ENCODE assay signal across 31 cellular contexts in the genomic region with DNA sequence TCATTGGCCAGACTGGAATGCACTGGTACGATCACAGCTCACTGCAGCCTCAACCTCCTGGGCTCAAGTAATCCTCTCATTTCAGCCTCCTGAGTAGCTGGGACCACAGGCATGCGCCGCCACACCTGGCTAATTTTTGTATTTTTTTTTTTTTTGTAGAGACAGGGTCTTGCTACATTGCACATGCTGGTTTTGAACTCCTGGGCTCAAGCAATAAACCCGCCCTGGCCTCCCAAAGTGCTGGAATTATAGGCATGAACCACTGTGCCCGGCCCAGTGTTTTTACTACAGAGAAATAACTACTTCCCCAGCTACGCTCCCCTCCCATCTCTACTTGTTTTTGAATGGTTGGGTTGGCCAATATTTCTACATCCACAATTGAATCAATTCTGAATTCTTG.
DNase-seq lines count a peak whose midpoint lies in the region; ATAC-seq lines count a peak whose summit lies in the region.
"Had no signal": no experiment of that assay in that cellular context is flagged by ENCODE, and none has a peak within 500 bp of the region (broad histone marks: within the 10 kb centered on the region; RNA-seq: fewer than 3 reads in every experiment).

No MANE protein-coding gene starts in this region.

- no peak overlapping the region for H3K4me2 ChIP-seq in Karpas-422 (ENCODE audit: low read depth, low read length, poor library complexity, severe bottlenecking)
- no peak overlapping the region for H3K4me2 ChIP-seq in trophoblast cell (ENCODE audit: low read length)
- H3K4me2 ChIP-seq: A549; BLaER1; BLaER1 treated with 17β-estradiol and CSF1 and Interleukin-3, amounts not matched to agents 10 nM and 100 nM had no signal

- H3K36me3 Mint-ChIP-seq in CD4-positive, CD25-positive, alpha-beta regulatory T cell = peaks cover 51% of the 10 kb centered on the region

- H3K18ac ChIP-seq in trophoblast cell (ENCODE audit: low read length) = no peak overlapping the region

- peak overlapping the region in 2 of 3 donors; percentile 4 to 37 for H3K27ac Mint-ChIP-seq in CD4-positive, CD25-positive, alpha-beta regulatory T cell
- H3K27ac Mint-ChIP-seq: B cell; CD14-positive monocyte; CD4-positive, alpha-beta memory T cell; CD4-positive, alpha-beta T cell; CD8-positive, alpha-beta T cell had no signal

- DNase-seq in CD4-positive, CD25-positive, alpha-beta regulatory T cell = no peak
- DNase-seq in Karpas-422 (no peak), trophoblast cell (peak; percentile 66 to 78), SKM-1 (lab: John Stamatoyannopoulos, UW; ENCODE audit: unreplicated experiment) (no peak), DMS153 (lab: John Stamatoyannopoulos, UW) (no peak)
- DNase-seq: 8988T; ACHN; AML-193; BE2C; C1 segment of cervical spinal cord; Caco-2; Calu3; CD4-positive, alpha-beta memory T cell; CD4-positive, alpha-beta T cell; CD8-positive, alpha-beta memory T cell; CD8-positive, alpha-beta T cell; COR-L47; DMS 273 treated with DMSO at 0.1 percent for 48 hours; DMS53; DMS79; DMS79 treated with DMSO at 0.1 percent for 48 hours; DND-41; EL had no signal

- H3K4me3 Mint-ChIP-seq in CD4-positive, CD25-positive, alpha-beta regulatory T cell = no peak overlapping the region
- H3K4me3 Mint-ChIP-seq: B cell; CD14-positive monocyte; CD4-positive, alpha-beta memory T cell; CD4-positive, alpha-beta T cell; CD8-positive, alpha-beta memory T cell; CD8-positive, alpha-beta T cell had no signal

- no CpG with 5 or more reads among the region's 6 CpGs for WGBS in trophoblast cell (ENCODE audit: extremely low coverage, insufficient coverage, insufficient read length)

- H3K27me3 ChIP-seq in CD4-positive, CD25-positive, alpha-beta regulatory T cell (ENCODE audit: control insufficient read depth, insufficient read depth, low read length) = no peaks in the 10 kb centered on the region
- H3K27me3 ChIP-seq in Karpas-422 (ENCODE audit: low read length) (no peaks in the 10 kb centered on the region), trophoblast cell (ENCODE audit: insufficient read depth, low read length) (no peaks in the 10 kb centered on the region)
- H3K27me3 ChIP-seq: BE2C; BLaER1; BLaER1 treated with 17β-estradiol and CSF1 and Interleukin-3, amounts not matched to agents 10 nM and 100 nM had no signal

- H2AFZ ChIP-seq in Karpas-422 (ENCODE audit: low read length) (no peak overlapping the region), trophoblast cell (ENCODE audit: insufficient read depth, low read length, poor library complexity) (no peak overlapping the region)

- H2BK120ac ChIP-seq in trophoblast cell (ENCODE audit: insufficient read depth, low read length, poor library complexity) = no peak overlapping the region

- no peak overlapping the region for H3K4me3 ChIP-seq in CD4-positive, CD25-positive, alpha-beta regulatory T cell (ENCODE audit: low read depth, low read length)
- no peak overlapping the region for H3K4me3 ChIP-seq in Karpas-422 (ENCODE audit: low read length)
- no peak overlapping the region for H3K4me3 ChIP-seq in trophoblast cell (ENCODE audit: low read depth, low read length)
- H3K4me3 ChIP-seq: A549; BLaER1; BLaER1 treated with 17β-estradiol and CSF1 and Interleukin-3, amounts not matched to agents 10 nM and 100 nM had no signal

- peaks cover 3% of the 10 kb centered on the region for H3K79me1 ChIP-seq in trophoblast cell (ENCODE audit: low read length)

- H3K79me2 ChIP-seq in Karpas-422 (ENCODE audit: low read length) (no peaks in the 10 kb centered on the region), trophoblast cell (ENCODE audit: control insufficient read depth, insufficient read depth, low read length, poor library complexity) (no peaks in the 10 kb centered on the region)

- no peak overlapping the region for H4K12ac ChIP-seq in trophoblast cell (ENCODE audit: low read depth, low read length)

- no peaks in the 10 kb centered on the region for H3K9me2 ChIP-seq in Karpas-422 (replicated peaks; ENCODE audit: insufficient read depth, low read length)

- no peak overlapping the region for H3K23ac ChIP-seq in trophoblast cell (ENCODE audit: low read length)

- H4K20me1 ChIP-seq in Karpas-422 (ENCODE audit: insufficient read depth, low read depth, low read length) = no peaks in the 10 kb centered on the region
- H4K20me1 ChIP-seq: BLaER1; BLaER1 treated with 17β-estradiol and CSF1 and Interleukin-3, amounts not matched to agents 10 nM and 100 nM had no signal

- H4K91ac ChIP-seq in trophoblast cell (ENCODE audit: low read depth, low read length) = no peak overlapping the region

- no peak overlapping the region for H2BK5ac ChIP-seq in trophoblast cell (ENCODE audit: low read depth, low read length, poor library complexity)

- no peak overlapping the region for H3K14ac ChIP-seq in trophoblast cell (ENCODE audit: low read length)

- H3K9ac ChIP-seq in Karpas-422 (ENCODE audit: low read length) = no peak overlapping the region
- H3K9ac ChIP-seq in trophoblast cell (ENCODE audit: low read length) = no peak overlapping the region
- H3K9ac ChIP-seq: BLaER1; BLaER1 treated with 17β-estradiol and CSF1 and Interleukin-3, amounts not matched to agents 10 nM and 100 nM had no signal

- no peak overlapping the region for H4K8ac ChIP-seq in trophoblast cell (ENCODE audit: low read depth, low read length)

- no peak overlapping the region for H3K4ac ChIP-seq in trophoblast cell (ENCODE audit: low read depth, low read length)

- H3K27ac ChIP-seq in CD4-positive, CD25-positive, alpha-beta regulatory T cell (ENCODE audit: insufficient read depth, low read length, poor library complexity, severe bottlenecking) = no peak overlapping the region
- 0 out of 2 replicates have a peak overlapping the region, but pooled peaks have one; percentile 36 for H3K27ac ChIP-seq in Karpas-422 (ENCODE audit: low read length)
- H3K27ac ChIP-seq in trophoblast cell (ENCODE audit: low read depth, low read length) = no peak overlapping the region
- H3K27ac ChIP-seq: 22Rv1; A549; BLaER1; BLaER1 treated with 17β-estradiol and CSF1 and Interleukin-3, amounts not matched to agents 10 nM and 100 nM; C4-2B had no signal

- H3K9me3 Mint-ChIP-seq in CD4-positive, CD25-positive, alpha-beta regulatory T cell = no peaks in the 10 kb centered on the region
- H3K9me3 Mint-ChIP-seq: CD4-positive, alpha-beta memory T cell; CD4-positive, alpha-beta T cell; CD8-positive, alpha-beta memory T cell; CD8-positive, alpha-beta T cell had no signal

- H3K4me1 ChIP-seq in CD4-positive, CD25-positive, alpha-beta regulatory T cell (ENCODE audit: control insufficient read depth, insufficient read depth, low read length, poor library complexity, severe bottlenecking) = no peaks in the 10 kb centered on the region
- H3K4me1 ChIP-seq in Karpas-422 (ENCODE audit: low read length) = peaks cover 4% of the 10 kb centered on the region
- peaks cover 0 to 5% of the 10 kb centered on the region in 2 experiments for H3K4me1 ChIP-seq in trophoblast cell (ENCODE audit: control insufficient read depth in 1 of 2, insufficient read depth in 2 of 2, low read length in 2 of 2)
- H3K4me1 ChIP-seq: A549, BE2C, Caco-2 had no signal

- no peaks in the 10 kb centered on the region for H3K27me3 Mint-ChIP-seq in CD4-positive, CD25-positive, alpha-beta regulatory T cell
- H3K27me3 Mint-ChIP-seq: B cell; CD4-positive, alpha-beta memory T cell; CD4-positive, alpha-beta T cell; CD8-positive, alpha-beta memory T cell had no signal

- peaks cover 5 to 17% (median 12%) of the 10 kb centered on the region in 4 donors for H3K4me1 Mint-ChIP-seq in CD4-positive, CD25-positive, alpha-beta regulatory T cell
- H3K4me1 Mint-ChIP-seq: B cell had no signal

- ATAC-seq in CD4-positive, CD25-positive, alpha-beta regulatory T cell (ENCODE audit: low read depth in 2 of 2) = no peak
- ATAC-seq in GM21619 (IDR thresholded peaks at IDR 0.05; ENCODE audit: unreplicated experiment) = no peak
- ATAC-seq: A549; CD8-positive, alpha-beta T cell had no signal

- no peak overlapping the region for H2BK12ac ChIP-seq in trophoblast cell (ENCODE audit: low read length)

- peaks cover 8% of the 10 kb centered on the region for H3K36me3 ChIP-seq in CD4-positive, CD25-positive, alpha-beta regulatory T cell (ENCODE audit: control insufficient read depth, insufficient read depth, low read length)
- H3K36me3 ChIP-seq in Karpas-422 (ENCODE audit: insufficient read depth, low read length) (0 out of 2 replicates have a peak, but pooled peaks cover 3% of the 10 kb centered on the region), trophoblast cell (ENCODE audit: control insufficient read depth in 1 of 2, insufficient read depth in 2 of 2, low read length in 2 of 2) (no peaks in the 10 kb centered on the region)

- no peaks in the 10 kb centered on the region for H3K9me3 ChIP-seq in CD4-positive, CD25-positive, alpha-beta regulatory T cell (ENCODE audit: control insufficient read depth in 2 of 2, low read length in 2 of 2)
- no peaks in the 10 kb centered on the region for H3K9me3 ChIP-seq in Karpas-422 (ENCODE audit: low read length)
- H3K9me3 ChIP-seq in trophoblast cell (ENCODE audit: insufficient read depth, low read depth, low read length) = no peaks in the 10 kb centered on the region
- H3K9me3 ChIP-seq: A549, BE2C, BLaER1, Caco-2 had no signal

- H2AK5ac ChIP-seq in trophoblast cell (ENCODE audit: low read length) = no peak overlapping the region

Comparison
In these comparisons a context has a peak if more than half of its experiments do, and no peak if none do; other contexts are left out.
1. DNase-seq: peak in trophoblast cell (2 of 2); none in CD4-positive, CD25-positive, alpha-beta regulatory T cell (0 of 3), Karpas-422 (single experiment), SKM-1 (single experiment) and DMS153 (single experiment).